ENCODE assay signal across 37 cellular contexts in genomic region chr19:55801416-55801815, GRCh38. TPM values are rescaled to one million over a fixed set of nuclear protein-coding genes. Genes with fewer than 3 reads are reported as not detected.
"Had no signal": no experiment of that assay in that cellular context is flagged by ENCODE, and none has a peak within 500 bp of the region (broad histone marks: within the 10 kb centered on the region; RNA-seq: fewer than 3 reads in every experiment).

No MANE protein-coding gene starts in this region.

- H3K4me1 Mint-ChIP-seq: activated CD4-positive, alpha-beta memory T cell treated with anti-CD3 and anti-CD28 coated beads, Interleukin-2, amount 10 ng/mL, durations not matched to agents 7 days and 5 days; activated CD8-positive, alpha-beta memory T cell treated with anti-CD3 and anti-CD28 coated beads, Interleukin-2, amount 10 ng/mL, durations not matched to agents 7 days and 5 days; activated naive CD4-positive, alpha-beta T cell treated with anti-CD3 and anti-CD28 coated beads, Interleukin-2, amount 10 ng/mL, durations not matched to agents 7 days and 5 days; T-cell; T-helper 17 cell had no signal

- H3K4me3 ChIP-seq: SJCRH30, SK-N-MC had no signal

- DNase-seq: activated CD4-positive, alpha-beta memory T cell treated with anti-CD3 and anti-CD28 coated beads, Interleukin-2, amount 10 ng/mL, durations not matched to agents 7 days and 5 days; activated CD4-positive, alpha-beta T cell treated with anti-CD3 and anti-CD28 coated beads for 1 hour; activated CD4-positive, alpha-beta T cell treated with anti-CD3 and anti-CD28 coated beads for 48 hours; activated CD4-positive, CD25-positive, alpha-beta regulatory T cell; activated CD8-positive, alpha-beta memory T cell treated with anti-CD3 and anti-CD28 coated beads for 24 hours; activated CD8-positive, alpha-beta memory T cell treated with anti-CD3 and anti-CD28 coated beads, Interleukin-2, amount 10 ng/mL, durations not matched to agents 7 days and 5 days; activated CD8-positive, alpha-beta memory T cell treated with anti-CD3 and anti-CD28 coated beads, Interleukin-2, amount 50 U/mL, for 48 hours; activated effector memory CD4-positive, alpha-beta T cell treated with Interleukin-2 at 50 U/mL for 16 hours; activated naive CD4-positive, alpha-beta T cell treated with anti-CD3 and anti-CD28 coated beads, Interleukin-2, amount 10 ng/mL, durations not matched to agents 7 days and 5 days; activated T-cell treated with anti-CD3 and anti-CD28 coated beads, Interleukin-2, amount 50 U/mL, for 48 hours; amniotic stem cell; aorta; brain microvascular endothelial cell; central memory CD4-positive, alpha-beta T cell; NCI-H1092 treated with DMSO at 0.1 percent for 48 hours; NCI-H1417; NCI-H146; NCI-H187; NCI-H2029 treated with DMSO at 0.1 percent for 48 hours; NCI-H2107; NCI-H2171; NCI-H510A; NCI-H526; NCI-H748 treated with DMSO at 0.1 percent for 48 hours; NK-92 treated with Interleukin-12 subunit alpha and Interleukin-12 subunit beta, amount 100 ng/mL, for 24 hours; SHP77; SJCRH30; T-cell; T-helper 17 cell had no signal

- H3K27ac ChIP-seq: brain microvascular endothelial cell, KMS-11, SJCRH30, SK-N-MC, VCaP had no signal

- H3K9ac ChIP-seq: KMS-11 had no signal

- H3K27me3 Mint-ChIP-seq: activated CD4-positive, alpha-beta memory T cell treated with anti-CD3 and anti-CD28 coated beads, Interleukin-2, amount 10 ng/mL, durations not matched to agents 7 days and 5 days; activated CD8-positive, alpha-beta memory T cell treated with anti-CD3 and anti-CD28 coated beads, Interleukin-2, amount 10 ng/mL, durations not matched to agents 7 days and 5 days; activated naive CD4-positive, alpha-beta T cell treated with anti-CD3 and anti-CD28 coated beads, Interleukin-2, amount 10 ng/mL, durations not matched to agents 7 days and 5 days; T-helper 17 cell had no signal

- H3K4me2 ChIP-seq: KMS-11 had no signal

- H3K36me3 Mint-ChIP-seq: activated CD8-positive, alpha-beta memory T cell treated with anti-CD3 and anti-CD28 coated beads, Interleukin-2, amount 10 ng/mL, durations not matched to agents 7 days and 5 days; activated naive CD4-positive, alpha-beta T cell treated with anti-CD3 and anti-CD28 coated beads, Interleukin-2, amount 10 ng/mL, durations not matched to agents 7 days and 5 days; T-cell had no signal

- H3K27ac Mint-ChIP-seq: activated CD4-positive, alpha-beta memory T cell treated with anti-CD3 and anti-CD28 coated beads, Interleukin-2, amount 10 ng/mL, durations not matched to agents 7 days and 5 days; activated CD8-positive, alpha-beta memory T cell treated with anti-CD3 and anti-CD28 coated beads, Interleukin-2, amount 10 ng/mL, durations not matched to agents 7 days and 5 days; activated naive CD4-positive, alpha-beta T cell treated with anti-CD3 and anti-CD28 coated beads, Interleukin-2, amount 10 ng/mL, durations not matched to agents 7 days and 5 days; activated naive CD8-positive, alpha-beta T cell; T-cell; T-helper 17 cell had no signal

- H3K9me3 ChIP-seq: SJCRH30 had no signal

- ATAC-seq: activated CD8-positive, alpha-beta memory T cell treated with anti-CD3 and anti-CD28 coated beads, Interleukin-2, amount 10 ng/mL, durations not matched to agents 7 days and 5 days; Panc1; T-cell; T-helper 17 cell had no signal

- H3K27me3 ChIP-seq: brain microvascular endothelial cell, SJCRH30 had no signal

- H3K9me3 Mint-ChIP-seq: activated CD4-positive, alpha-beta memory T cell treated with anti-CD3 and anti-CD28 coated beads, Interleukin-2, amount 10 ng/mL, durations not matched to agents 7 days and 5 days had no signal

- H3K4me3 Mint-ChIP-seq: activated CD4-positive, alpha-beta memory T cell treated with anti-CD3 and anti-CD28 coated beads, Interleukin-2, amount 10 ng/mL, durations not matched to agents 7 days and 5 days; activated CD8-positive, alpha-beta memory T cell treated with anti-CD3 and anti-CD28 coated beads, Interleukin-2, amount 10 ng/mL, durations not matched to agents 7 days and 5 days; activated naive CD4-positive, alpha-beta T cell treated with anti-CD3 and anti-CD28 coated beads, Interleukin-2, amount 10 ng/mL, durations not matched to agents 7 days and 5 days; activated naive CD8-positive, alpha-beta T cell; T-cell; T-helper 17 cell had no signal

- H3K36me3 ChIP-seq: brain microvascular endothelial cell, SJCRH30 had no signal

- H3K4me1 ChIP-seq: SJCRH30 had no signal

RNA-seq across cellular contexts. Expression of gene NLRP11, which starts 30.4 kb away (rescaled TPM):
- total RNA-seq: activated CD4-positive, alpha-beta memory T cell treated with anti-CD3 and anti-CD28 coated beads, Interleukin-2, amount 10 ng/mL, durations not matched to agents 7 days and 5 days; activated CD8-positive, alpha-beta memory T cell treated with anti-CD3 and anti-CD28 coated beads, Interleukin-2, amount 10 ng/mL, durations not matched to agents 7 days and 5 days; aorta; T-cell; T-helper 17 cell had no signal
- polyA plus RNA-seq: aorta had no signal

RNA-seq across cellular contexts. Expression of gene RFPL4AL1, which starts 32.5 kb away (rescaled TPM):
- total RNA-seq: activated CD4-positive, alpha-beta memory T cell treated with anti-CD3 and anti-CD28 coated beads, Interleukin-2, amount 10 ng/mL, durations not matched to agents 7 days and 5 days; activated CD8-positive, alpha-beta memory T cell treated with anti-CD3 and anti-CD28 coated beads, Interleukin-2, amount 10 ng/mL, durations not matched to agents 7 days and 5 days; aorta; cerebellum; M059J; RPMI7951; T-cell; T-helper 17 cell had no signal
- polyA plus RNA-seq: aorta had no signal

RNA-seq across cellular contexts. Expression of gene NLRP4, which starts 34.9 kb away (rescaled TPM):
- total RNA-seq: activated CD4-positive, alpha-beta memory T cell treated with anti-CD3 and anti-CD28 coated beads, Interleukin-2, amount 10 ng/mL, durations not matched to agents 7 days and 5 days; activated CD8-positive, alpha-beta memory T cell treated with anti-CD3 and anti-CD28 coated beads, Interleukin-2, amount 10 ng/mL, durations not matched to agents 7 days and 5 days; aorta; cerebellum; M059J; RPMI7951; SJCRH30; T-cell; T-helper 17 cell had no signal
- polyA plus RNA-seq: aorta had no signal

RNA-seq across cellular contexts. Expression of gene RFPL4A, which starts 42.5 kb away (rescaled TPM):
- total RNA-seq: activated CD4-positive, alpha-beta memory T cell treated with anti-CD3 and anti-CD28 coated beads, Interleukin-2, amount 10 ng/mL, durations not matched to agents 7 days and 5 days; activated CD8-positive, alpha-beta memory T cell treated with anti-CD3 and anti-CD28 coated beads, Interleukin-2, amount 10 ng/mL, durations not matched to agents 7 days and 5 days; aorta; cerebellum; M059J; T-cell; T-helper 17 cell had no signal
- polyA plus RNA-seq: aorta had no signal
